Comparison of ENCODE assay signal across 8 cellular contexts in the genomic region with DNA sequence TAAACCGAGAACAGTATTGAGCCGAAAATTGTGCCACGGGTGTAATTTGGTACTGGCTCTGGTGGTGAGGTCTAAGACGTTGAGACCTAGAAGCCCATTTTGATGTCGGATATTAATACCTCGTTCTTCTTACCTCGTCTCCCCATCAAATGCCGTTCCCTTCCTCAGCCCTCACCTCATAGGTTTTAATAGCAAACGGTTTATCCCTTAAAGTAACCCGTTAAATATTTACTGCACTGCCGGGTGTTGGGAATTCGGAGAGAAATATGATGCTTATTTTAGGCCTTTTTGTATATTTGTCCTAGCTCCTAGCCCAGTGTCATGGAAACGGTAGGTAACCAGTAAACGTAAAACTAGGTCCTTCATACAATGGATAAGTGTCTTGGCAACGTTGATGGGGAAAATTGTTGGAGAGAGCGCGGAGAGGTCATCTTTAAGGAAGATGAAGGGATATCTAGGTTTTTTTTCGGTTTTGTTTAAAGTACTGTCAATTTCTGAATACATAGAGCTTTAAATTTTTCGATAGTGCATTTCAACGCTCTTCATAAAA. TPM values are rescaled to one million over a fixed set of nuclear protein-coding genes. Genes with fewer than 3 reads are reported as not detected.
A peak's percentile ranks its signal among the peaks of the same experiment; 100 is the strongest.
DNase-seq lines count a peak whose midpoint lies in the region; ATAC-seq and TF ChIP-seq lines count a peak whose summit lies in the region.

No MANE protein-coding gene starts in this region.

- peak overlapping the region; percentile 95 for H3K4me3 ChIP-seq in CD8-positive, alpha-beta T cell (ENCODE audit: low read depth, low read length)
- peak overlapping the region; percentile 90 to 97 for H3K4me3 ChIP-seq in muscle layer of duodenum (ENCODE audit: low read depth in 1 of 2, low read length in 2 of 2)

- H3K4me3 Mint-ChIP-seq in CD8-positive, alpha-beta T cell: no peak overlapping the region
- H3K4me3 Mint-ChIP-seq in CD14-positive monocyte: no peak overlapping the region
- H3K4me3 Mint-ChIP-seq in activated naive CD4-positive, alpha-beta T cell treated with anti-CD3 and anti-CD28 coated beads for 36 hours: no peak overlapping the region
- H3K4me3 Mint-ChIP-seq in activated naive CD8-positive, alpha-beta T cell treated with anti-CD3 and anti-CD28 coated beads for 36 hours: no peak overlapping the region

- H3K4me1 ChIP-seq in CD8-positive, alpha-beta T cell (ENCODE audit: insufficient read depth, low read length): peaks cover 41% of the 10 kb centered on the region
- H3K4me1 ChIP-seq in muscle layer of duodenum (ENCODE audit: control insufficient read depth in 1 of 2, insufficient read depth in 2 of 2, low read length in 2 of 2): peaks cover 0 to 39% of the 10 kb centered on the region in 2 donors

- CTCF ChIA-PET in CD8-positive, alpha-beta T cell (lab: Charles Lee): interaction anchor here (0.6 to 0.9 kb wide), 2 partner anchors 11 to 1156 kb away, joined by 3 read pairs; no protein-coding TSS in a partner anchor
- CTCF ChIA-PET in activated naive CD4-positive, alpha-beta T cell treated with anti-CD3 and anti-CD28 coated beads for 36 hours (lab: Charles Lee): interaction anchor here (0.7 to 0.8 kb wide), 2 partner anchors 10 to 21 kb away, joined by 3 read pairs; no protein-coding TSS in a partner anchor

- no peaks in the 10 kb centered on the region for H3K9me3 ChIP-seq in CD8-positive, alpha-beta T cell (ENCODE audit: low read length)
- H3K9me3 ChIP-seq in muscle layer of duodenum (ENCODE audit: control insufficient read depth in 1 of 2, low read length in 2 of 2): no peaks in the 10 kb centered on the region

- POLR2A ChIA-PET in CD8-positive, alpha-beta T cell (lab: Charles Lee): interaction anchor here (1.3 to 3.3 kb wide), 3 partner anchors 10 to 338 kb away, joined by 4 to 11 read pairs (median 5); a partner anchor contains a TSS

- peaks cover 27% of the 10 kb centered on the region for H3K36me3 Mint-ChIP-seq in CD8-positive, alpha-beta T cell
- peaks cover 17 to 27% of the 10 kb centered on the region in 2 donors for H3K36me3 Mint-ChIP-seq in CD14-positive monocyte
- H3K36me3 Mint-ChIP-seq in activated naive CD4-positive, alpha-beta T cell treated with anti-CD3 and anti-CD28 coated beads for 36 hours (ENCODE audit: low read depth): peaks cover 12% of the 10 kb centered on the region
- H3K36me3 Mint-ChIP-seq in activated naive CD8-positive, alpha-beta T cell treated with anti-CD3 and anti-CD28 coated beads for 36 hours: peaks cover 18% of the 10 kb centered on the region

- H3K27me3 Mint-ChIP-seq in CD8-positive, alpha-beta T cell (ENCODE audit: low read depth): no peaks in the 10 kb centered on the region
- no peaks in the 10 kb centered on the region for H3K27me3 Mint-ChIP-seq in CD14-positive monocyte (ENCODE audit: low read depth in 3 of 3)
- H3K27me3 Mint-ChIP-seq in activated naive CD4-positive, alpha-beta T cell treated with anti-CD3 and anti-CD28 coated beads for 36 hours (ENCODE audit: low read depth): no peaks in the 10 kb centered on the region
- no peaks in the 10 kb centered on the region for H3K27me3 Mint-ChIP-seq in activated naive CD8-positive, alpha-beta T cell treated with anti-CD3 and anti-CD28 coated beads for 36 hours

- peaks cover 31% of the 10 kb centered on the region for H3K4me1 Mint-ChIP-seq in CD8-positive, alpha-beta T cell (ENCODE audit: low read depth)
- H3K4me1 Mint-ChIP-seq in CD14-positive monocyte: peaks cover 21% of the 10 kb centered on the region
- peaks cover 30% of the 10 kb centered on the region for H3K4me1 Mint-ChIP-seq in activated naive CD4-positive, alpha-beta T cell treated with anti-CD3 and anti-CD28 coated beads for 36 hours (ENCODE audit: low read depth)
- peaks cover 28% of the 10 kb centered on the region for H3K4me1 Mint-ChIP-seq in activated naive CD8-positive, alpha-beta T cell treated with anti-CD3 and anti-CD28 coated beads for 36 hours

- peak in 1 of 7 experiments; percentile 20 for DNase-seq in CD8-positive, alpha-beta T cell
- peak; percentile 14 for DNase-seq in NCI-H1105 (lab: John Stamatoyannopoulos, UW)
- peak; percentile 59 for DNase-seq in dermis blood vessel endothelial cell
- no peak for DNase-seq in iPS-NIHi7 (ENCODE audit: extremely low spot score)
- DNase-seq in CD14-positive monocyte (ENCODE audit: low spot score): no peak
- DNase-seq in activated naive CD4-positive, alpha-beta T cell treated with anti-CD3 and anti-CD28 coated beads for 36 hours: no peak
- no peak for DNase-seq in activated naive CD8-positive, alpha-beta T cell treated with anti-CD3 and anti-CD28 coated beads for 36 hours

- H3K27ac ChIP-seq in CD8-positive, alpha-beta T cell (ENCODE audit: low read depth, low read length): peak overlapping the region; percentile 100
- H3K27ac ChIP-seq in muscle layer of duodenum (ENCODE audit: low read length): peak overlapping the region; percentile 98

- TF ChIP-seq CTCF in CD8-positive, alpha-beta T cell (IDR thresholded peaks at IDR 0.05): no peak
- TF ChIP-seq CTCF in CD14-positive monocyte (IDR thresholded peaks at IDR 0.05): no peak

- no peak for ATAC-seq in CD8-positive, alpha-beta T cell

- H3K27ac Mint-ChIP-seq in CD8-positive, alpha-beta T cell: no peak overlapping the region
- H3K27ac Mint-ChIP-seq in CD14-positive monocyte: no peak overlapping the region
- no peak overlapping the region for H3K27ac Mint-ChIP-seq in activated naive CD4-positive, alpha-beta T cell treated with anti-CD3 and anti-CD28 coated beads for 36 hours
- H3K27ac Mint-ChIP-seq in activated naive CD8-positive, alpha-beta T cell treated with anti-CD3 and anti-CD28 coated beads for 36 hours: no peak overlapping the region

- intact Hi-C loops in CD8-positive, alpha-beta T cell (cut with DNase I, micrococcal nuclease): loop anchor here (2.0 to 10.0 kb wide), 5 partner anchors 537 to 1895 kb away; a partner anchor contains a TSS
- intact Hi-C loops in CD14-positive monocyte (cut with micrococcal nuclease): loop anchor here (2.0 to 5.0 kb wide), 2 partner anchors 337 to 338 kb away; a partner anchor contains a TSS
- intact Hi-C loops in activated naive CD4-positive, alpha-beta T cell treated with anti-CD3 and anti-CD28 coated beads for 36 hours (cut with micrococcal nuclease): loop anchor here (2.0 to 5.0 kb wide), 5 partner anchors 163 to 1687 kb away; a partner anchor contains a TSS

- no peaks in the 10 kb centered on the region for H3K9me3 Mint-ChIP-seq in CD8-positive, alpha-beta T cell
- no peaks in the 10 kb centered on the region for H3K9me3 Mint-ChIP-seq in CD14-positive monocyte
- H3K9me3 Mint-ChIP-seq in activated naive CD4-positive, alpha-beta T cell treated with anti-CD3 and anti-CD28 coated beads for 36 hours: no peaks in the 10 kb centered on the region
- H3K9me3 Mint-ChIP-seq in activated naive CD8-positive, alpha-beta T cell treated with anti-CD3 and anti-CD28 coated beads for 36 hours: no peaks in the 10 kb centered on the region

- no peaks in the 10 kb centered on the region for H3K36me3 ChIP-seq in CD8-positive, alpha-beta T cell (ENCODE audit: insufficient read depth, low read length)
- peaks cover 0 to 5% of the 10 kb centered on the region in 2 donors for H3K36me3 ChIP-seq in muscle layer of duodenum (ENCODE audit: control insufficient read depth in 1 of 2, insufficient read depth in 2 of 2, low read length in 2 of 2)

- no peaks in the 10 kb centered on the region for H3K27me3 ChIP-seq in CD8-positive, alpha-beta T cell (ENCODE audit: insufficient read depth, low read length)
- no peaks in the 10 kb centered on the region for H3K27me3 ChIP-seq in muscle layer of duodenum (ENCODE audit: low read depth, low read length)

RNA-seq across cellular contexts. Expression of a gene that starts 1.0 kb away (rescaled TPM):
- 100 to 1,000 TPM; 148 to 157 TPM for total RNA-seq in CD8-positive, alpha-beta T cell
- total RNA-seq in dermis blood vessel endothelial cell: 210 and 259 TPM in 2 replicates
- 100 to 1,000 TPM in 1 of 2 donors, 10 to 100 TPM in 1; 94.5 to 102 TPM for polyA plus RNA-seq in CD14-positive monocyte
- total RNA-seq in activated naive CD4-positive, alpha-beta T cell treated with anti-CD3 and anti-CD28 coated beads for 36 hours: 100 to 1,000 TPM; 114 to 123 TPM
- 100 to 1,000 TPM; 151 to 153 TPM for total RNA-seq in activated naive CD8-positive, alpha-beta T cell treated with anti-CD3 and anti-CD28 coated beads for 36 hours

Comparison
In these comparisons a context has a peak if more than half of its experiments do, and no peak if none do; other contexts are left out.
1. DNase-seq: peak in NCI-H1105 (single experiment) and dermis blood vessel endothelial cell (single experiment); none in iPS-NIHi7 (single experiment), CD14-positive monocyte (single experiment), activated naive CD4-positive, alpha-beta T cell treated with anti-CD3 and anti-CD28 coated beads for 36 hours (single experiment) and activated naive CD8-positive, alpha-beta T cell treated with anti-CD3 and anti-CD28 coated beads for 36 hours (single experiment).